ENCODE assay signal across 8 cellular contexts in genomic region chr6:13575377-13575775, GRCh38. TPM values are rescaled to one million over a fixed set of nuclear protein-coding genes. Genes with fewer than 3 reads are reported as not detected.
DNase-seq lines count a peak whose midpoint lies in the region; ATAC-seq and TF ChIP-seq lines count a peak whose summit lies in the region.

No MANE protein-coding gene starts in this region.

- H3K9me3 ChIP-seq in HAP-1 (no peaks in the 10 kb centered on the region), hepatocyte (ENCODE audit: low read depth) (no peaks in the 10 kb centered on the region)

- no peak for DNase-seq in HAP-1 (ENCODE audit: low spot score in 2 of 2)
- DNase-seq in activated CD8-positive, alpha-beta T cell treated with anti-CD3 and anti-CD28 coated beads for 36 hours = peak; percentile 94
- DNase-seq in hepatocyte (ENCODE audit: low spot score) = no peak
- no peak for DNase-seq in GM19238 (ENCODE audit: insufficient read length, low spot score)
- no peak for DNase-seq in NCI-H524 (lab: John Stamatoyannopoulos, UW)

- WGBS in hepatocyte (ENCODE audit: low lambda C conversion rate, missing lambda C conversion rate) = 32% methylated on average over 3 of the region's 3 CpGs

- H3K27ac Mint-ChIP-seq in activated CD8-positive, alpha-beta T cell treated with anti-CD3 and anti-CD28 coated beads for 36 hours = peak overlapping the region; percentile 99
- peak overlapping the region; percentile 96 for H3K27ac Mint-ChIP-seq in stimulated activated memory B cell treated with anti-CD40 and anti-IgM and Interleukin-4, amounts not matched to agents 10 μg/mL and 1 μg/mL and 100 μg/mL, for 72 hours

- peaks cover 2% of the 10 kb centered on the region for H3K9me3 Mint-ChIP-seq in activated CD8-positive, alpha-beta T cell treated with anti-CD3 and anti-CD28 coated beads for 36 hours
- no peaks in the 10 kb centered on the region for H3K9me3 Mint-ChIP-seq in stimulated activated memory B cell treated with anti-CD40 and anti-IgM and Interleukin-4, amounts not matched to agents 10 μg/mL and 1 μg/mL and 100 μg/mL, for 72 hours

- TF ChIP-seq CTCF in activated CD8-positive, alpha-beta T cell treated with anti-CD3 and anti-CD28 coated beads for 36 hours (IDR thresholded peaks at IDR 0.05) = peak; percentile 86
- TF ChIP-seq CTCF in hepatocyte (IDR thresholded peaks at IDR 0.05; ENCODE audit: poor library complexity) = peak; percentile 90

- no peak for ATAC-seq in activated CD8-positive, alpha-beta T cell treated with anti-CD3 and anti-CD28 coated beads for 36 hours
- no peak for ATAC-seq in stimulated activated memory B cell treated with anti-CD40 and anti-IgM and Interleukin-4, amounts not matched to agents 10 μg/mL and 1 μg/mL and 100 μg/mL, for 72 hours
- ATAC-seq in HG03520 (IDR thresholded peaks at IDR 0.05; ENCODE audit: unreplicated experiment) = no peak
- ATAC-seq in GM21367 (IDR thresholded peaks at IDR 0.05; ENCODE audit: unreplicated experiment) = no peak

- peaks cover 22% of the 10 kb centered on the region for H3K79me2 ChIP-seq in hepatocyte

- peak overlapping the region; percentile 82 for H3K4me2 ChIP-seq in hepatocyte

- no peaks in the 10 kb centered on the region for H3K27me3 Mint-ChIP-seq in activated CD8-positive, alpha-beta T cell treated with anti-CD3 and anti-CD28 coated beads for 36 hours
- no peaks in the 10 kb centered on the region for H3K27me3 Mint-ChIP-seq in stimulated activated memory B cell treated with anti-CD40 and anti-IgM and Interleukin-4, amounts not matched to agents 10 μg/mL and 1 μg/mL and 100 μg/mL, for 72 hours

- peak overlapping the region; percentile 77 for H3K4me3 ChIP-seq in HAP-1
- H3K4me3 ChIP-seq in hepatocyte = peak overlapping the region; percentile 84

- H3K9me2 ChIP-seq in hepatocyte (replicated peaks; ENCODE audit: insufficient read depth) = no peaks in the 10 kb centered on the region

- H3K4me3 Mint-ChIP-seq in activated CD8-positive, alpha-beta T cell treated with anti-CD3 and anti-CD28 coated beads for 36 hours = peak overlapping the region; percentile 98
- peak overlapping the region; percentile 97 for H3K4me3 Mint-ChIP-seq in stimulated activated memory B cell treated with anti-CD40 and anti-IgM and Interleukin-4, amounts not matched to agents 10 μg/mL and 1 μg/mL and 100 μg/mL, for 72 hours

- in situ Hi-C loops in HAP-1 (cut with MboI; ENCODE audit: low sequenced_read_pairs) = loop anchor here (25.0 kb wide), 1 partner anchor 238 kb away; the partner anchor contains the start of gene TBC1D7

- peak overlapping the region; percentile 75 for H2AFZ ChIP-seq in hepatocyte

- no peaks in the 10 kb centered on the region for H3K36me3 ChIP-seq in HAP-1 (replicated peaks)
- H3K36me3 ChIP-seq in hepatocyte (replicated peaks; ENCODE audit: insufficient read depth, low read depth) = no peaks in the 10 kb centered on the region

- CTCF ChIA-PET in activated CD8-positive, alpha-beta T cell treated with anti-CD3 and anti-CD28 coated beads for 36 hours (lab: Charles Lee) = interaction anchor here (0.6 to 3.7 kb wide), 52 partner anchors 9 to 1064 kb away, joined by 3 to 38 read pairs (median 5); partner anchors contain the start of genes NOL7, RANBP9 and TBC1D7

- POLR2A ChIA-PET in activated CD8-positive, alpha-beta T cell treated with anti-CD3 and anti-CD28 coated beads for 36 hours (lab: Charles Lee) = interaction anchor here (0.6 to 2.4 kb wide), 24 partner anchors 9 to 247 kb away, joined by 3 to 21 read pairs (median 4); partner anchors contain the start of genes GFOD1, NOL7, RANBP9 and TBC1D7

- peak overlapping the region; percentile 98 for H3K27ac ChIP-seq in hepatocyte

- H3K27me3 ChIP-seq in HAP-1 (ENCODE audit: low read depth) (no peaks in the 10 kb centered on the region), hepatocyte (no peaks in the 10 kb centered on the region)

- H3K4me1 ChIP-seq in HAP-1 (peaks cover 8% of the 10 kb centered on the region), hepatocyte (ENCODE audit: insufficient read depth) (peaks cover 10% of the 10 kb centered on the region)

- H3K4me1 Mint-ChIP-seq in activated CD8-positive, alpha-beta T cell treated with anti-CD3 and anti-CD28 coated beads for 36 hours (ENCODE audit: low read depth) = peaks cover 24% of the 10 kb centered on the region
- peaks cover 29% of the 10 kb centered on the region for H3K4me1 Mint-ChIP-seq in stimulated activated memory B cell treated with anti-CD40 and anti-IgM and Interleukin-4, amounts not matched to agents 10 μg/mL and 1 μg/mL and 100 μg/mL, for 72 hours

- H4K20me1 ChIP-seq in hepatocyte (ENCODE audit: insufficient read depth, poor library complexity, severe bottlenecking) = no peaks in the 10 kb centered on the region

- intact Hi-C loops in activated CD8-positive, alpha-beta T cell treated with anti-CD3 and anti-CD28 coated beads for 36 hours (cut with micrococcal nuclease) = loop anchor here (5.0 to 10.0 kb wide), 3 partner anchors 91 to 238 kb away; partner anchors contain the start of gene GFOD1

- H3K36me3 Mint-ChIP-seq in activated CD8-positive, alpha-beta T cell treated with anti-CD3 and anti-CD28 coated beads for 36 hours (ENCODE audit: low read depth) = peaks cover 5% of the 10 kb centered on the region
- peaks cover 2% of the 10 kb centered on the region for H3K36me3 Mint-ChIP-seq in stimulated activated memory B cell treated with anti-CD40 and anti-IgM and Interleukin-4, amounts not matched to agents 10 μg/mL and 1 μg/mL and 100 μg/mL, for 72 hours

RNA-seq across cellular contexts. Expression of gene SIRT5, which starts 1.0 kb away (rescaled TPM):
- total RNA-seq in activated CD8-positive, alpha-beta T cell treated with anti-CD3 and anti-CD28 coated beads for 36 hours = 10 to 100 TPM in 1 of 2 experiments, 1 to 10 TPM in 1; 9.4 to 13.5 TPM
- total RNA-seq in hepatocyte = 12.8 and 12.9 TPM in 2 replicates
- polyA plus RNA-seq in hepatocyte = 8.5 and 8.6 TPM in 2 replicates

RNA-seq across cellular contexts. Expression of gene NOL7, which starts 39.8 kb away (rescaled TPM):
- 10 to 100 TPM; 95.2 to 95.8 TPM for total RNA-seq in activated CD8-positive, alpha-beta T cell treated with anti-CD3 and anti-CD28 coated beads for 36 hours
- total RNA-seq in hepatocyte = 84.1 and 84.3 TPM in 2 replicates
- polyA plus RNA-seq in hepatocyte = 96.8 and 116 TPM in 2 replicates
